Comparison of ENCODE assay signal across 1 cellular context in the genomic region with DNA sequence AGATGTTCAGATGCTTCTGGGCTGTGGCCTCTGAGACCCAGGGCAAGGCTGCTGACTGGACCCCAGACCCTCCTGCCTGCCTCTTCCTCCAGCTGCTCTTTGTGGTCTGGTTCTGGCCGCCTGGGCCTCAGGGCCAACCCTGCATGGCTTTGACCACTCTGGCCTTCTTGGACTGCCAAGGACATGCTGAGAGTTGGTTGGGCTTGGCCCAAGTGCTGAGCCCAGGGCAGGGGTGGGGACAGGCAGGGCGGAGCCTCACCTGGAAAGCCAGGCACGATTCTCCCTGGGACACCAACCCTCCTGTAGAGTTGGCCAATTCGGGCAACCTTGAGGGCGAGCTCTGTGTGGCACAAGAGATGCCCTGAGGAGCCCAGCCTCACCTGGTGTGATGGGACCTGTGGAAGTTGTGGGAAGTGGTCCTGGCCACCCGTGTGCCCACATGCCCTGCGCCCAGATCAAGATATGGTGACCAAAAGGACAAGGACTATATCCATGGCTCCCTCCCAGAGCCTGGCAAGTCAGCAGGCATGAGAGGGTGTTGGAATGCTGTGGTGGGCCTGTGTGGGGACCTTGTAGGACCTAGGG.
TF ChIP-seq lines count a peak whose summit lies in the region.

No MANE protein-coding gene starts in this region.

TF ChIP-seq in K562, 482 proteins besides CTCF, POLR2A, EP300 and RAD21 (continues in another document):
- TF ChIP-seq NR1H2 (CRISPR knock-in tag; IDR thresholded peaks at IDR 0.05) (no peak), RBM14 (IDR thresholded peaks at IDR 0.05; ENCODE audit: borderline replicate concordance, insufficient read depth, low read depth, low read length) (no peak), FIP1L1 (IDR thresholded peaks at IDR 0.05; ENCODE audit: low read depth, low read length, poor library complexity, severe bottlenecking) (peak; percentile 31), ZNF184 (CRISPR knock-in tag; IDR thresholded peaks at IDR 0.05) (peak; percentile 31; the same call in 1 of the 2 replicates), KAT2B (IDR thresholded peaks at IDR 0.05; ENCODE audit: low read depth, low read length) (no peak), POLR2G (IDR thresholded peaks at IDR 0.05; ENCODE audit: low read depth, low read length) (peak; percentile 41; the same call in 1 of the 2 replicates), EP400 (IDR thresholded peaks at IDR 0.05) (no peak), XRCC4 (IDR thresholded peaks at IDR 0.05; ENCODE audit: extremely low read depth, insufficient read depth, insufficient read length) (no peak), XRCC3 (IDR thresholded peaks at IDR 0.05) (no peak), CHD2 (IDR thresholded peaks at IDR 0.05; ENCODE audit: low read depth, low read length) (0 out of 2 replicates have a peak, but pooled peaks have one; percentile 4), CREM (IDR thresholded peaks at IDR 0.05; ENCODE audit: low read depth) (no peak), FOXK2 (conservative IDR thresholded peaks at IDR 0.05 in 1 of 2, IDR thresholded peaks at IDR 0.05 in 1 of 2; ENCODE audit: low read depth in 2 of 2) (no peak), ESRRB (CRISPR knock-in tag; IDR thresholded peaks at IDR 0.05; ENCODE audit: borderline replicate concordance) (no peak)
- TF ChIP-seq, protein P1, sequence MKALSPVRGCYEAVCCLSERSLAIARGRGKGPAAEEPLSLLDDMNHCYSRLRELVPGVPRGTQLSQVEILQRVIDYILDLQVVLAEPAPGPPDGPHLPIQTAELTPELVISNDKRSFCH (CRISPR knock-in tag; IDR thresholded peaks at IDR 0.05): no peak
- TF ChIP-seq, protein P1 (tag; IDR thresholded peaks at IDR 0.05): peak; percentile 23; the same call in 1 of the 2 replicates
- TF ChIP-seq, protein P2, sequence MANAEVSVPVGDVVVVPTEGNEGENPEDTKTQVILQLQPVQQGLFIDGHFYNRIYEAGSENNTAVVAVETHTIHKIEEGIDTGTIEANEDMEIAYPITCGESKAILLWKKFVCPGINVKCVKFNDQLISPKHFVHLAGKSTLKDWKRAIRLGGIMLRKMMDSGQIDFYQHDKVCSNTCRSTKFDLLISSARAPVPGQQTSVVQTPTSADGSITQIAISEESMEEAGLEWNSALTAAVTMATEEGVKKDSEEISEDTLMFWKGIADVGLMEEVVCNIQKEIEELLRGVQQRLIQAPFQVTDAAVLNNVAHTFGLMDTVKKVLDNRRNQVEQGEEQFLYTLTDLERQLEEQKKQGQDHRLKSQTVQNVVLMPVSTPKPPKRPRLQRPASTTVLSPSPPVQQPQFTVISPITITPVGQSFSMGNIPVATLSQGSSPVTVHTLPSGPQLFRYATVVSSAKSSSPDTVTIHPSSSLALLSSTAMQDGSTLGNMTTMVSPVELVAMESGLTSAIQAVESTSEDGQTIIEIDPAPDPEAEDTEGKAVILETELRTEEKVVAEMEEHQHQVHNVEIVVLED (CRISPR knock-in tag; IDR thresholded peaks at IDR 0.05): no peak
- TF ChIP-seq, protein P3, sequence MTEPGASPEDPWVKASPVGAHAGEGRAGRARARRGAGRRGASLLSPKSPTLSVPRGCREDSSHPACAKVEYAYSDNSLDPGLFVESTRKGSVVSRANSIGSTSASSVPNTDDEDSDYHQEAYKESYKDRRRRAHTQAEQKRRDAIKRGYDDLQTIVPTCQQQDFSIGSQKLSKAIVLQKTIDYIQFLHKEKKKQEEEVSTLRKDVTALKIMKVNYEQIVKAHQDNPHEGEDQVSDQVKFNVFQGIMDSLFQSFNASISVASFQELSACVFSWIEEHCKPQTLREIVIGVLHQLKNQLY (CRISPR knock-in tag; conservative IDR thresholded peaks at IDR 0.05): no peak
- TF ChIP-seq, protein P4, sequence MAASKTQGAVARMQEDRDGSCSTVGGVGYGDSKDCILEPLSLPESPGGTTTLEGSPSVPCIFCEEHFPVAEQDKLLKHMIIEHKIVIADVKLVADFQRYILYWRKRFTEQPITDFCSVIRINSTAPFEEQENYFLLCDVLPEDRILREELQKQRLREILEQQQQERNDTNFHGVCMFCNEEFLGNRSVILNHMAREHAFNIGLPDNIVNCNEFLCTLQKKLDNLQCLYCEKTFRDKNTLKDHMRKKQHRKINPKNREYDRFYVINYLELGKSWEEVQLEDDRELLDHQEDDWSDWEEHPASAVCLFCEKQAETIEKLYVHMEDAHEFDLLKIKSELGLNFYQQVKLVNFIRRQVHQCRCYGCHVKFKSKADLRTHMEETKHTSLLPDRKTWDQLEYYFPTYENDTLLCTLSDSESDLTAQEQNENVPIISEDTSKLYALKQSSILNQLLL (CRISPR knock-in tag; IDR thresholded peaks at IDR 0.05; ENCODE audit: borderline replicate concordance): 0 out of 2 replicates have a peak, but pooled peaks have one; percentile 14
- TF ChIP-seq, protein P5, sequence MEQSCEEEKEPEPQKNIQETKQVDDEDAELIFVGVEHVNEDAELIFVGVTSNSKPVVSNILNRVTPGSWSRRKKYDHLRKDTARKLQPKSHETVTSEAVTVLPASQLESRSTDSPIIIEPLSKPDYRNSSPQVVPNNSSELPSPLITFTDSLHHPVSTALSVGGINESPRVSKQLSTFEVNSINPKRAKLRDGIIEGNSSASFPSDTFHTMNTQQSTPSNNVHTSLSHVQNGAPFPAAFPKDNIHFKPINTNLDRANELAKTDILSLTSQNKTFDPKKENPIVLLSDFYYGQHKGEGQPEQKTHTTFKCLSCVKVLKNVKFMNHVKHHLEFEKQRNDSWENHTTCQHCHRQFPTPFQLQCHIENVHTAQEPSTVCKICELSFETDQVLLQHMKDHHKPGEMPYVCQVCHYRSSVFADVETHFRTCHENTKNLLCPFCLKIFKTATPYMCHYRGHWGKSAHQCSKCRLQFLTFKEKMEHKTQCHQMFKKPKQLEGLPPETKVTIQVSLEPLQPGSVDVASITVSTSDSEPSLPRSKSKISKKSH (CRISPR knock-in tag; IDR thresholded peaks at IDR 0.05): no peak
- TF ChIP-seq, protein P6, sequence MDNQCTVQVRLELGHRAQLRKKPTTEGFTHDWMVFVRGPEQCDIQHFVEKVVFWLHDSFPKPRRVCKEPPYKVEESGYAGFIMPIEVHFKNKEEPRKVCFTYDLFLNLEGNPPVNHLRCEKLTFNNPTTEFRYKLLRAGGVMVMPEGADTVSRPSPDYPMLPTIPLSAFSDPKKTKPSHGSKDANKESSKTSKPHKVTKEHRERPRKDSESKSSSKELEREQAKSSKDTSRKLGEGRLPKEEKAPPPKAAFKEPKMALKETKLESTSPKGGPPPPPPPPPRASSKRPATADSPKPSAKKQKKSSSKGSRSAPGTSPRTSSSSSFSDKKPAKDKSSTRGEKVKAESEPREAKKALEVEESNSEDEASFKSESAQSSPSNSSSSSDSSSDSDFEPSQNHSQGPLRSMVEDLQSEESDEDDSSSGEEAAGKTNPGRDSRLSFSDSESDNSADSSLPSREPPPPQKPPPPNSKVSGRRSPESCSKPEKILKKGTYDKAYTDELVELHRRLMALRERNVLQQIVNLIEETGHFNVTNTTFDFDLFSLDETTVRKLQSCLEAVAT (IDR thresholded peaks at IDR 0.05): no peak
- TF ChIP-seq, protein P7, sequence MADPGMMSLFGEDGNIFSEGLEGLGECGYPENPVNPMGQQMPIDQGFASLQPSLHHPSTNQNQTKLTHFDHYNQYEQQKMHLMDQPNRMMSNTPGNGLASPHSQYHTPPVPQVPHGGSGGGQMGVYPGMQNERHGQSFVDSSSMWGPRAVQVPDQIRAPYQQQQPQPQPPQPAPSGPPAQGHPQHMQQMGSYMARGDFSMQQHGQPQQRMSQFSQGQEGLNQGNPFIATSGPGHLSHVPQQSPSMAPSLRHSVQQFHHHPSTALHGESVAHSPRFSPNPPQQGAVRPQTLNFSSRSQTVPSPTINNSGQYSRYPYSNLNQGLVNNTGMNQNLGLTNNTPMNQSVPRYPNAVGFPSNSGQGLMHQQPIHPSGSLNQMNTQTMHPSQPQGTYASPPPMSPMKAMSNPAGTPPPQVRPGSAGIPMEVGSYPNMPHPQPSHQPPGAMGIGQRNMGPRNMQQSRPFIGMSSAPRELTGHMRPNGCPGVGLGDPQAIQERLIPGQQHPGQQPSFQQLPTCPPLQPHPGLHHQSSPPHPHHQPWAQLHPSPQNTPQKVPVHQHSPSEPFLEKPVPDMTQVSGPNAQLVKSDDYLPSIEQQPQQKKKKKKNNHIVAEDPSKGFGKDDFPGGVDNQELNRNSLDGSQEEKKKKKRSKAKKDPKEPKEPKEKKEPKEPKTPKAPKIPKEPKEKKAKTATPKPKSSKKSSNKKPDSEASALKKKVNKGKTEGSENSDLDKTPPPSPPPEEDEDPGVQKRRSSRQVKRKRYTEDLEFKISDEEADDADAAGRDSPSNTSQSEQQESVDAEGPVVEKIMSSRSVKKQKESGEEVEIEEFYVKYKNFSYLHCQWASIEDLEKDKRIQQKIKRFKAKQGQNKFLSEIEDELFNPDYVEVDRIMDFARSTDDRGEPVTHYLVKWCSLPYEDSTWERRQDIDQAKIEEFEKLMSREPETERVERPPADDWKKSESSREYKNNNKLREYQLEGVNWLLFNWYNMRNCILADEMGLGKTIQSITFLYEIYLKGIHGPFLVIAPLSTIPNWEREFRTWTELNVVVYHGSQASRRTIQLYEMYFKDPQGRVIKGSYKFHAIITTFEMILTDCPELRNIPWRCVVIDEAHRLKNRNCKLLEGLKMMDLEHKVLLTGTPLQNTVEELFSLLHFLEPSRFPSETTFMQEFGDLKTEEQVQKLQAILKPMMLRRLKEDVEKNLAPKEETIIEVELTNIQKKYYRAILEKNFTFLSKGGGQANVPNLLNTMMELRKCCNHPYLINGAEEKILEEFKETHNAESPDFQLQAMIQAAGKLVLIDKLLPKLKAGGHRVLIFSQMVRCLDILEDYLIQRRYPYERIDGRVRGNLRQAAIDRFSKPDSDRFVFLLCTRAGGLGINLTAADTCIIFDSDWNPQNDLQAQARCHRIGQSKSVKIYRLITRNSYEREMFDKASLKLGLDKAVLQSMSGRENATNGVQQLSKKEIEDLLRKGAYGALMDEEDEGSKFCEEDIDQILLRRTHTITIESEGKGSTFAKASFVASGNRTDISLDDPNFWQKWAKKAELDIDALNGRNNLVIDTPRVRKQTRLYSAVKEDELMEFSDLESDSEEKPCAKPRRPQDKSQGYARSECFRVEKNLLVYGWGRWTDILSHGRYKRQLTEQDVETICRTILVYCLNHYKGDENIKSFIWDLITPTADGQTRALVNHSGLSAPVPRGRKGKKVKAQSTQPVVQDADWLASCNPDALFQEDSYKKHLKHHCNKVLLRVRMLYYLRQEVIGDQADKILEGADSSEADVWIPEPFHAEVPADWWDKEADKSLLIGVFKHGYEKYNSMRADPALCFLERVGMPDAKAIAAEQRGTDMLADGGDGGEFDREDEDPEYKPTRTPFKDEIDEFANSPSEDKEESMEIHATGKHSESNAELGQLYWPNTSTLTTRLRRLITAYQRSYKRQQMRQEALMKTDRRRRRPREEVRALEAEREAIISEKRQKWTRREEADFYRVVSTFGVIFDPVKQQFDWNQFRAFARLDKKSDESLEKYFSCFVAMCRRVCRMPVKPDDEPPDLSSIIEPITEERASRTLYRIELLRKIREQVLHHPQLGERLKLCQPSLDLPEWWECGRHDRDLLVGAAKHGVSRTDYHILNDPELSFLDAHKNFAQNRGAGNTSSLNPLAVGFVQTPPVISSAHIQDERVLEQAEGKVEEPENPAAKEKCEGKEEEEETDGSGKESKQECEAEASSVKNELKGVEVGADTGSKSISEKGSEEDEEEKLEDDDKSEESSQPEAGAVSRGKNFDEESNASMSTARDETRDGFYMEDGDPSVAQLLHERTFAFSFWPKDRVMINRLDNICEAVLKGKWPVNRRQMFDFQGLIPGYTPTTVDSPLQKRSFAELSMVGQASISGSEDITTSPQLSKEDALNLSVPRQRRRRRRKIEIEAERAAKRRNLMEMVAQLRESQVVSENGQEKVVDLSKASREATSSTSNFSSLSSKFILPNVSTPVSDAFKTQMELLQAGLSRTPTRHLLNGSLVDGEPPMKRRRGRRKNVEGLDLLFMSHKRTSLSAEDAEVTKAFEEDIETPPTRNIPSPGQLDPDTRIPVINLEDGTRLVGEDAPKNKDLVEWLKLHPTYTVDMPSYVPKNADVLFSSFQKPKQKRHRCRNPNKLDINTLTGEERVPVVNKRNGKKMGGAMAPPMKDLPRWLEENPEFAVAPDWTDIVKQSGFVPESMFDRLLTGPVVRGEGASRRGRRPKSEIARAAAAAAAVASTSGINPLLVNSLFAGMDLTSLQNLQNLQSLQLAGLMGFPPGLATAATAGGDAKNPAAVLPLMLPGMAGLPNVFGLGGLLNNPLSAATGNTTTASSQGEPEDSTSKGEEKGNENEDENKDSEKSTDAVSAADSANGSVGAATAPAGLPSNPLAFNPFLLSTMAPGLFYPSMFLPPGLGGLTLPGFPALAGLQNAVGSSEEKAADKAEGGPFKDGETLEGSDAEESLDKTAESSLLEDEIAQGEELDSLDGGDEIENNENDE (IDR thresholded peaks at IDR 0.05; ENCODE audit: low read depth, low read length): peak; percentile 2
- TF ChIP-seq, protein P8, sequence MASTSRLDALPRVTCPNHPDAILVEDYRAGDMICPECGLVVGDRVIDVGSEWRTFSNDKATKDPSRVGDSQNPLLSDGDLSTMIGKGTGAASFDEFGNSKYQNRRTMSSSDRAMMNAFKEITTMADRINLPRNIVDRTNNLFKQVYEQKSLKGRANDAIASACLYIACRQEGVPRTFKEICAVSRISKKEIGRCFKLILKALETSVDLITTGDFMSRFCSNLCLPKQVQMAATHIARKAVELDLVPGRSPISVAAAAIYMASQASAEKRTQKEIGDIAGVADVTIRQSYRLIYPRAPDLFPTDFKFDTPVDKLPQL (IDR thresholded peaks at IDR 0.05; ENCODE audit: extremely low read depth, insufficient read length): no peak
- TF ChIP-seq, protein P9, sequence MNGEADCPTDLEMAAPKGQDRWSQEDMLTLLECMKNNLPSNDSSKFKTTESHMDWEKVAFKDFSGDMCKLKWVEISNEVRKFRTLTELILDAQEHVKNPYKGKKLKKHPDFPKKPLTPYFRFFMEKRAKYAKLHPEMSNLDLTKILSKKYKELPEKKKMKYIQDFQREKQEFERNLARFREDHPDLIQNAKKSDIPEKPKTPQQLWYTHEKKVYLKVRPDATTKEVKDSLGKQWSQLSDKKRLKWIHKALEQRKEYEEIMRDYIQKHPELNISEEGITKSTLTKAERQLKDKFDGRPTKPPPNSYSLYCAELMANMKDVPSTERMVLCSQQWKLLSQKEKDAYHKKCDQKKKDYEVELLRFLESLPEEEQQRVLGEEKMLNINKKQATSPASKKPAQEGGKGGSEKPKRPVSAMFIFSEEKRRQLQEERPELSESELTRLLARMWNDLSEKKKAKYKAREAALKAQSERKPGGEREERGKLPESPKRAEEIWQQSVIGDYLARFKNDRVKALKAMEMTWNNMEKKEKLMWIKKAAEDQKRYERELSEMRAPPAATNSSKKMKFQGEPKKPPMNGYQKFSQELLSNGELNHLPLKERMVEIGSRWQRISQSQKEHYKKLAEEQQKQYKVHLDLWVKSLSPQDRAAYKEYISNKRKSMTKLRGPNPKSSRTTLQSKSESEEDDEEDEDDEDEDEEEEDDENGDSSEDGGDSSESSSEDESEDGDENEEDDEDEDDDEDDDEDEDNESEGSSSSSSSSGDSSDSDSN (IDR thresholded peaks at IDR 0.05; ENCODE audit: borderline replicate concordance in 1 of 2, low read depth in 2 of 2, low read length in 2 of 2): no peak
- TF ChIP-seq, protein P10, sequence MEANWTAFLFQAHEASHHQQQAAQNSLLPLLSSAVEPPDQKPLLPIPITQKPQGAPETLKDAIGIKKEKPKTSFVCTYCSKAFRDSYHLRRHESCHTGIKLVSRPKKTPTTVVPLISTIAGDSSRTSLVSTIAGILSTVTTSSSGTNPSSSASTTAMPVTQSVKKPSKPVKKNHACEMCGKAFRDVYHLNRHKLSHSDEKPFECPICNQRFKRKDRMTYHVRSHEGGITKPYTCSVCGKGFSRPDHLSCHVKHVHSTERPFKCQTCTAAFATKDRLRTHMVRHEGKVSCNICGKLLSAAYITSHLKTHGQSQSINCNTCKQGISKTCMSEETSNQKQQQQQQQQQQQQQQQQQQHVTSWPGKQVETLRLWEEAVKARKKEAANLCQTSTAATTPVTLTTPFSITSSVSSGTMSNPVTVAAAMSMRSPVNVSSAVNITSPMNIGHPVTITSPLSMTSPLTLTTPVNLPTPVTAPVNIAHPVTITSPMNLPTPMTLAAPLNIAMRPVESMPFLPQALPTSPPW (CRISPR knock-in tag; IDR thresholded peaks at IDR 0.05): no peak
